21 cellular contexts compared by ENCODE assay signal in genomic region chr1:15955552-15955951, GRCh38. TPM values are rescaled to one million over a fixed set of nuclear protein-coding genes. Genes with fewer than 3 reads are reported as not detected.
DNase-seq lines count a peak whose midpoint lies in the region; ATAC-seq and TF ChIP-seq lines count a peak whose summit lies in the region.
"Had no signal": no experiment of that assay in that cellular context is flagged by ENCODE, and none has a peak within 500 bp of the region (broad histone marks: within the 10 kb centered on the region; RNA-seq: fewer than 3 reads in every experiment).

No MANE protein-coding gene starts in this region.

- no peaks in the 10 kb centered on the region for H3K9me3 ChIP-seq in fibroblast of lung (ENCODE audit: control insufficient read depth, insufficient read depth, low read depth, low read length)
- H3K9me3 ChIP-seq: left ventricle myocardium inferior had no signal

- POLR2A ChIA-PET in activated B cell treated with CpG ODN at 0.5 μM for 24 hours (lab: Charles Lee) = interaction anchor here (0.6 to 1.7 kb wide), 6 partner anchors 11 to 74 kb away, joined by 3 to 10 read pairs (median 6); no protein-coding TSS in a partner anchor

- peaks cover 95% of the 10 kb centered on the region for H3K4me1 Mint-ChIP-seq in activated naive CD4-positive, alpha-beta T cell treated with anti-CD3 and anti-CD28 coated beads, Interleukin-2, amount 50 U/mL, for 24 hours
- H3K4me1 Mint-ChIP-seq in activated naive CD4-positive, alpha-beta T cell treated with anti-CD3 and anti-CD28 coated beads, Interleukin-2, amount 10 ng/mL, durations not matched to agents 7 days and 5 days = peaks cover 68% of the 10 kb centered on the region
- peaks cover 74% of the 10 kb centered on the region for H3K4me1 Mint-ChIP-seq in activated B cell treated with CpG ODN at 0.5 μM for 24 hours
- H3K4me1 Mint-ChIP-seq in stimulated activated naive B cell treated with anti-CD40 and anti-IgM and Interleukin-4, amounts not matched to agents 10 μg/mL and 1 μg/mL and 100 μg/mL, for 72 hours = peaks cover 67 to 93% of the 10 kb centered on the region in 2 donors

- TF ChIP-seq CTCF in activated B cell treated with CpG ODN at 0.5 μM for 24 hours (IDR thresholded peaks at IDR 0.05) (no peak), fibroblast of lung (conservative IDR thresholded peaks at IDR 0.05 in 1 of 2, IDR thresholded peaks at IDR 0.05 in 1 of 2; ENCODE audit: low read depth in 1 of 2, low read length in 2 of 2) (no peak)

- no peak overlapping the region for H3K4me3 ChIP-seq in fibroblast of lung (replicated peaks in 1 of 4; ENCODE audit: control extremely low read depth in 1 of 4, insufficient read depth in 1 of 4, low read depth in 3 of 4, low read length in 4 of 4)
- H3K4me3 ChIP-seq: left ventricle myocardium inferior, PC-9, SK-N-MC had no signal

- CTCF ChIA-PET in activated naive CD4-positive, alpha-beta T cell treated with anti-CD3 and anti-CD28 coated beads, Interleukin-2, amount 10 ng/mL, durations not matched to agents 7 days and 5 days (lab: Charles Lee) = interaction anchor here (0.8 to 1.0 kb wide), 2 partner anchors 9 to 38 kb away, joined by 3 read pairs; no protein-coding TSS in a partner anchor
- CTCF ChIA-PET in activated B cell treated with CpG ODN at 0.5 μM for 24 hours (lab: Charles Lee) = no interaction called here

- H3K4me3 Mint-ChIP-seq in activated naive CD4-positive, alpha-beta T cell treated with anti-CD3 and anti-CD28 coated beads, Interleukin-2, amount 50 U/mL, for 24 hours = peak overlapping the region; percentile 77
- H3K4me3 Mint-ChIP-seq in activated naive CD4-positive, alpha-beta T cell treated with anti-CD3 and anti-CD28 coated beads, Interleukin-2, amount 10 ng/mL, durations not matched to agents 7 days and 5 days = no peak overlapping the region
- H3K4me3 Mint-ChIP-seq in activated B cell treated with CpG ODN at 0.5 μM for 24 hours = no peak overlapping the region
- no peak overlapping the region for H3K4me3 Mint-ChIP-seq in stimulated activated naive B cell treated with anti-CD40 and anti-IgM and Interleukin-4, amounts not matched to agents 10 μg/mL and 1 μg/mL and 100 μg/mL, for 72 hours

- no peaks in the 10 kb centered on the region for H3K27me3 ChIP-seq in fibroblast of lung (ENCODE audit: control insufficient read depth, insufficient read depth, low read length)

- no peaks in the 10 kb centered on the region for H4K20me1 ChIP-seq in fibroblast of lung (ENCODE audit: control insufficient read depth, extremely low read depth, insufficient read depth, low read length)

- DNase-seq in activated naive CD4-positive, alpha-beta T cell treated with anti-CD3 and anti-CD28 coated beads, Interleukin-2, amount 10 ng/mL, durations not matched to agents 7 days and 5 days = no peak
- DNase-seq in activated B cell treated with CpG ODN at 0.5 μM for 24 hours (no peak), fibroblast of lung (ENCODE audit: low read depth in 2 of 2) (no peak), T-helper 1 cell (no peak), midbrain (lab: John Stamatoyannopoulos, UW) (no peak), COLO668 (lab: John Stamatoyannopoulos, UW; ENCODE audit: unreplicated experiment) (no peak)
- DNase-seq in stimulated activated naive B cell treated with anti-CD40 and anti-IgM and Interleukin-4, amounts not matched to agents 10 μg/mL and 1 μg/mL and 100 μg/mL, for 72 hours = no peak
- DNase-seq: COR-L47; effector CD8-positive, alpha-beta T cell; left ventricle myocardium inferior; naive B cell; NCI-H2171; NCI-H82; PC-9 had no signal

- H2AFZ ChIP-seq in fibroblast of lung (ENCODE audit: low read length) = no peak overlapping the region
- H2AFZ ChIP-seq: PC-9 had no signal

- peaks cover 65% of the 10 kb centered on the region for H3K79me2 ChIP-seq in fibroblast of lung (ENCODE audit: control insufficient read depth, insufficient read depth, low read length)

- H3K27me3 Mint-ChIP-seq in activated naive CD4-positive, alpha-beta T cell treated with anti-CD3 and anti-CD28 coated beads, Interleukin-2, amount 50 U/mL, for 24 hours = no peaks in the 10 kb centered on the region
- no peaks in the 10 kb centered on the region for H3K27me3 Mint-ChIP-seq in activated naive CD4-positive, alpha-beta T cell treated with anti-CD3 and anti-CD28 coated beads, Interleukin-2, amount 10 ng/mL, durations not matched to agents 7 days and 5 days
- H3K27me3 Mint-ChIP-seq in activated B cell treated with CpG ODN at 0.5 μM for 24 hours = no peaks in the 10 kb centered on the region
- H3K27me3 Mint-ChIP-seq in stimulated activated naive B cell treated with anti-CD40 and anti-IgM and Interleukin-4, amounts not matched to agents 10 μg/mL and 1 μg/mL and 100 μg/mL, for 72 hours = no peaks in the 10 kb centered on the region
- H3K27me3 Mint-ChIP-seq: naive B cell had no signal

- no peak overlapping the region for H3K4me2 ChIP-seq in fibroblast of lung (ENCODE audit: extremely low read depth, insufficient read depth, low read length)
- H3K4me2 ChIP-seq: PC-9 had no signal

- ATAC-seq in activated B cell treated with CpG ODN at 0.5 μM for 24 hours (ENCODE audit: low read depth) = no peak
- no peak for ATAC-seq in stimulated activated naive B cell treated with anti-CD40 and anti-IgM and Interleukin-4, amounts not matched to agents 10 μg/mL and 1 μg/mL and 100 μg/mL, for 72 hours (replicated peaks)

- H3K36me3 Mint-ChIP-seq in activated naive CD4-positive, alpha-beta T cell treated with anti-CD3 and anti-CD28 coated beads, Interleukin-2, amount 50 U/mL, for 24 hours = peaks cover 17% of the 10 kb centered on the region
- peaks cover 22% of the 10 kb centered on the region for H3K36me3 Mint-ChIP-seq in activated naive CD4-positive, alpha-beta T cell treated with anti-CD3 and anti-CD28 coated beads, Interleukin-2, amount 10 ng/mL, durations not matched to agents 7 days and 5 days
- H3K36me3 Mint-ChIP-seq in activated B cell treated with CpG ODN at 0.5 μM for 24 hours (ENCODE audit: low read depth) = peaks cover 49% of the 10 kb centered on the region
- peaks cover 45 to 72% of the 10 kb centered on the region in 2 donors for H3K36me3 Mint-ChIP-seq in stimulated activated naive B cell treated with anti-CD40 and anti-IgM and Interleukin-4, amounts not matched to agents 10 μg/mL and 1 μg/mL and 100 μg/mL, for 72 hours

- H3K27ac ChIP-seq in fibroblast of lung (ENCODE audit: insufficient read depth, low read length) = peak overlapping the region; percentile 52
- H3K27ac ChIP-seq: HL-60, left ventricle myocardium inferior, PC-9, SK-N-MC had no signal

- no peaks in the 10 kb centered on the region for H3K9me3 Mint-ChIP-seq in activated naive CD4-positive, alpha-beta T cell treated with anti-CD3 and anti-CD28 coated beads, Interleukin-2, amount 50 U/mL, for 24 hours
- no peaks in the 10 kb centered on the region for H3K9me3 Mint-ChIP-seq in activated naive CD4-positive, alpha-beta T cell treated with anti-CD3 and anti-CD28 coated beads, Interleukin-2, amount 10 ng/mL, durations not matched to agents 7 days and 5 days
- H3K9me3 Mint-ChIP-seq in activated B cell treated with CpG ODN at 0.5 μM for 24 hours = no peaks in the 10 kb centered on the region
- no peaks in the 10 kb centered on the region for H3K9me3 Mint-ChIP-seq in stimulated activated naive B cell treated with anti-CD40 and anti-IgM and Interleukin-4, amounts not matched to agents 10 μg/mL and 1 μg/mL and 100 μg/mL, for 72 hours
- H3K9me3 Mint-ChIP-seq: naive B cell had no signal

- no peak overlapping the region for H3K9ac ChIP-seq in fibroblast of lung (ENCODE audit: insufficient read depth, low read length)

- H3K27ac Mint-ChIP-seq in activated naive CD4-positive, alpha-beta T cell treated with anti-CD3 and anti-CD28 coated beads, Interleukin-2, amount 50 U/mL, for 24 hours = peak overlapping the region; percentile 98
- H3K27ac Mint-ChIP-seq in activated naive CD4-positive, alpha-beta T cell treated with anti-CD3 and anti-CD28 coated beads, Interleukin-2, amount 10 ng/mL, durations not matched to agents 7 days and 5 days = no peak overlapping the region
- peak overlapping the region; percentile 25 for H3K27ac Mint-ChIP-seq in activated B cell treated with CpG ODN at 0.5 μM for 24 hours
- H3K27ac Mint-ChIP-seq in stimulated activated naive B cell treated with anti-CD40 and anti-IgM and Interleukin-4, amounts not matched to agents 10 μg/mL and 1 μg/mL and 100 μg/mL, for 72 hours = peak overlapping the region; percentile 7

- peaks cover 54% of the 10 kb centered on the region for H3K4me1 ChIP-seq in fibroblast of lung (ENCODE audit: control insufficient read depth, extremely low read depth, insufficient read depth, low read length)

- H3K36me3 ChIP-seq in fibroblast of lung (ENCODE audit: control insufficient read depth, insufficient read depth, low read length) = peaks cover 1% of the 10 kb centered on the region

- intact Hi-C loops in activated B cell treated with CpG ODN at 0.5 μM for 24 hours (cut with micrococcal nuclease) = loop anchor here (10.0 kb wide), 1 partner anchor 99 kb away; no protein-coding TSS in a partner anchor

RNA-seq across cellular contexts. Expression of gene ZBTB17, which starts 20.3 kb away (rescaled TPM):
- total RNA-seq in activated B cell treated with CpG ODN at 0.5 μM for 24 hours (109 and 121 TPM in 2 replicates), fibroblast of lung (46.0 and 54.3 TPM in 2 replicates)
- polyA plus RNA-seq in fibroblast of lung = 12.6 and 20.4 TPM in 2 replicates
- polyA plus RNA-seq in fibroblast of lung (2012) = 15.0 and 24.3 TPM in 2 replicates
- polyA minus RNA-seq in fibroblast of lung (ENCODE audit: low replicate concordance) = 34.1 and 76.0 TPM in 2 replicates

RNA-seq across cellular contexts. Expression of gene SRARP, which starts 48.5 kb away (rescaled TPM):
- total RNA-seq in activated B cell treated with CpG ODN at 0.5 μM for 24 hours (0.07 TPM in 1 of 2 replicates, not detected in the other), fibroblast of lung (not detected in 2 replicates)
- polyA plus RNA-seq in fibroblast of lung = not detected in 2 replicates
- not detected in 2 replicates for polyA plus RNA-seq in fibroblast of lung (2012)
- not detected in 2 replicates for polyA minus RNA-seq in fibroblast of lung (ENCODE audit: low replicate concordance)
- total RNA-seq: cardiac septum, fibroblast of villous mesenchyme, PC-9, pulmonary artery endothelial cell, subcutaneous adipose tissue had no signal
